In the genomic region with DNA sequence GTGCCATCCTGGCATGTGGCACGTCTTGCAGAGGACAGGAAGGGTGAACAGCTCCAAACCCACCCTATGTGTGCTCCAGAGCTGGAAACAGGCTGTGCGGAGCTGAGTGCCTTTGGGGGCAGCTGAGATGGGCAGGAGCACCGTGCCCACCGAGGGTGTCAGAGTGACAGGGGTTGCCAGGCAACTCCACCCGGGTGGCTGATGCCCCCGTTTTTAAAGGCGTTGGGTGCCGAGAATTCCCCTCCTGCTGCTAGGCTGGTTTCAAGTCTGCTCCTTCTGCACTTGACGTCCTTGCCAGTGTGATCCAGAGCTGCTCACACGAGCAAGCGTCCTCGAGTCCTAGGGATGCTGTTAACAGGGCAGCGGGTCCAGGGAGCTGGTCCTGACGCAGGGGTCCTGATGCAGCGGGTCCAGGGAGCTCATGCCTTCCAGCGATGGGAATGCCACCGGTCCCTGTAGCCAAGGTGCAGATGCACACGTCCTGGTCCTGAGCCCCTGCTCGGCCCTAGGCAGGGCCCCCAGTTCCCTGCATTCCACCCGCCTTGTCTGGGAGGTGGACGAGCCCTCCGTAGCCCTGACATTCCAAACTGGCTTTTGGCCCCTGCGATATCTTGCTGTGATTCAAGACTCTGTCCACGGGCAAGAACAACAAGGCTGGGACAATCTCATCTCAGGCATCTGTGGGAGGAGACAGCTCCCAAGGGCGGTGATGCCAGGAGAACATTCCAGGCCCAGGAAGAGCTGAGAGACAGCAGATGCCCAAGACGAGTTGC, we compare ENCODE assay signal across 20 cellular contexts. TPM values are rescaled to one million over a fixed set of nuclear protein-coding genes. Genes with fewer than 3 reads are reported as not detected.
DNase-seq lines count a peak whose midpoint lies in the region; ATAC-seq and TF ChIP-seq lines count a peak whose summit lies in the region.
"Had no signal": no experiment of that assay in that cellular context is flagged by ENCODE, and none has a peak within 500 bp of the region (broad histone marks: within the 10 kb centered on the region; RNA-seq: fewer than 3 reads in every experiment).

No MANE protein-coding gene starts in this region.

- peaks cover 0 to 12% of the 10 kb centered on the region in 2 donors for H3K27me3 Mint-ChIP-seq in natural killer cell treated with Interleukin-12 subunit alpha and Interleukin-12 subunit beta and Interleukin-15 and Interleukin-18, amount 100 ng/mL, for 72 hours
- H3K27me3 Mint-ChIP-seq in natural killer cell (ENCODE audit: low read depth in 2 of 2) = peaks cover 12 to 28% of the 10 kb centered on the region in 2 donors

- TF ChIP-seq CTCF in natural killer cell (IDR thresholded peaks at IDR 0.05) (no peak), osteoblast (IDR thresholded peaks at IDR 0.05; ENCODE audit: extremely low read depth, low read depth, low read length) (no peak), vagina (IDR thresholded peaks at IDR 0.05) (no peak)

- no peak overlapping the region for H3K27ac Mint-ChIP-seq in natural killer cell treated with Interleukin-12 subunit alpha and Interleukin-12 subunit beta and Interleukin-15 and Interleukin-18, amount 100 ng/mL, for 72 hours
- no peak overlapping the region for H3K27ac Mint-ChIP-seq in natural killer cell

- intact Hi-C loops in natural killer cell (cut with micrococcal nuclease) (no loop called here), vagina (cut with DNase I) (no loop called here)

- H3K9me3 ChIP-seq in osteoblast (ENCODE audit: low read depth, low read length) (no peaks in the 10 kb centered on the region), vagina (no peaks in the 10 kb centered on the region)

- ATAC-seq in natural killer cell treated with Interleukin-12 subunit alpha and Interleukin-12 subunit beta and Interleukin-15 and Interleukin-18, amount 100 ng/mL, for 72 hours = no peak
- no peak for ATAC-seq in natural killer cell
- ATAC-seq in GM21723 (IDR thresholded peaks at IDR 0.05; ENCODE audit: unreplicated experiment) = no peak

- TF ChIP-seq POLR2A in vagina (IDR thresholded peaks at IDR 0.05) = no peak

- H3K4me3 Mint-ChIP-seq in natural killer cell treated with Interleukin-12 subunit alpha and Interleukin-12 subunit beta and Interleukin-15 and Interleukin-18, amount 100 ng/mL, for 72 hours = no peak overlapping the region
- H3K4me3 Mint-ChIP-seq in natural killer cell = no peak overlapping the region

- no peak overlapping the region for H3K4me2 ChIP-seq in osteoblast (ENCODE audit: insufficient read depth, low read length)
- H3K4me2 ChIP-seq: KMS-11 had no signal

- H3K36me3 ChIP-seq in osteoblast (ENCODE audit: insufficient read depth, low read length) = no peaks in the 10 kb centered on the region
- no peaks in the 10 kb centered on the region for H3K36me3 ChIP-seq in vagina

- no peak overlapping the region for H2AFZ ChIP-seq in osteoblast (ENCODE audit: low read length)

- H3K27me3 ChIP-seq in osteoblast (ENCODE audit: insufficient read depth, low read length) (peaks cover 9% of the 10 kb centered on the region), vagina (peaks cover 8% of the 10 kb centered on the region)

- peak; percentile 2 for DNase-seq in natural killer cell treated with Interleukin-12 subunit alpha and Interleukin-12 subunit beta and Interleukin-15 and Interleukin-18, amount 100 ng/mL, for 72 hours (ENCODE audit: low spot score)
- no peak for DNase-seq in natural killer cell
- DNase-seq in iPS-NIHi11 (ENCODE audit: low spot score) = peak; percentile 22
- DNase-seq in osteoblast (ENCODE audit: insufficient read length, low spot score, missing footprints) = peak; percentile 82
- DNase-seq in DMS153 (lab: John Stamatoyannopoulos, UW) = no peak
- no peak for DNase-seq in vagina (ENCODE audit: extremely low spot score in 2 of 2)
- DNase-seq: ACHN, AML-193, DMS79 treated with DMSO at 0.1 percent for 48 hours, MV-4-11, NCI-H1694 treated with DMSO at 0.1 percent for 48 hours, NCI-H2107, NCI-H510A, NCI-H774, SHP77 treated with DMSO at 0.1 percent for 48 hours had no signal

- peaks cover 0 to 5% of the 10 kb centered on the region in 2 donors for H3K4me1 Mint-ChIP-seq in natural killer cell treated with Interleukin-12 subunit alpha and Interleukin-12 subunit beta and Interleukin-15 and Interleukin-18, amount 100 ng/mL, for 72 hours (ENCODE audit: low read depth in 2 of 2)
- peaks cover 0 to 13% of the 10 kb centered on the region in 2 donors for H3K4me1 Mint-ChIP-seq in natural killer cell

- H3K4me3 ChIP-seq in osteoblast (ENCODE audit: insufficient read depth, low read length) (no peak overlapping the region), vagina (no peak overlapping the region)

- no peak overlapping the region for H3K27ac ChIP-seq in osteoblast (ENCODE audit: low read depth, low read length)
- H3K27ac ChIP-seq in vagina = no peak overlapping the region
- H3K27ac ChIP-seq: C4-2B, KMS-11 had no signal

- no peaks in the 10 kb centered on the region for H3K36me3 Mint-ChIP-seq in natural killer cell treated with Interleukin-12 subunit alpha and Interleukin-12 subunit beta and Interleukin-15 and Interleukin-18, amount 100 ng/mL, for 72 hours
- H3K36me3 Mint-ChIP-seq in natural killer cell = no peaks in the 10 kb centered on the region

- H3K4me1 ChIP-seq in osteoblast (ENCODE audit: insufficient read depth, low read length) (no peaks in the 10 kb centered on the region), vagina (peaks cover 11% of the 10 kb centered on the region)

- no peaks in the 10 kb centered on the region for H4K20me1 ChIP-seq in osteoblast (ENCODE audit: insufficient read depth, low read length)

- H3K9me3 Mint-ChIP-seq in natural killer cell treated with Interleukin-12 subunit alpha and Interleukin-12 subunit beta and Interleukin-15 and Interleukin-18, amount 100 ng/mL, for 72 hours = no peaks in the 10 kb centered on the region
- H3K9me3 Mint-ChIP-seq in natural killer cell = no peaks in the 10 kb centered on the region

- no peaks in the 10 kb centered on the region for H3K79me2 ChIP-seq in osteoblast (ENCODE audit: insufficient read depth, low read length)

RNA-seq across cellular contexts. Expression of gene KCNQ1, which starts 4.9 kb away (rescaled TPM):
- 1 to 10 TPM in 1 of 2 donors, under 1 TPM in 1; 0.19 to 1.4 TPM for total RNA-seq in natural killer cell treated with Interleukin-12 subunit alpha and Interleukin-12 subunit beta and Interleukin-15 and Interleukin-18, amount 100 ng/mL, for 72 hours
- 1 to 10 TPM; 1.9 to 7.8 (median 3.3) TPM for total RNA-seq in natural killer cell
- not detected in 2 replicates for total RNA-seq in osteoblast
- 2.7 TPM for total RNA-seq in vagina

RNA-seq across cellular contexts. Expression of gene TRPM5, which starts 5.4 kb away (rescaled TPM):
- total RNA-seq in natural killer cell treated with Interleukin-12 subunit alpha and Interleukin-12 subunit beta and Interleukin-15 and Interleukin-18, amount 100 ng/mL, for 72 hours = not detected
- total RNA-seq in natural killer cell (not detected), osteoblast (under 0.01 TPM in 1 of 2 replicates, not detected in the other), vagina (not detected)
- total RNA-seq: H4, OCI-LY7 had no signal

RNA-seq across cellular contexts. Expression of gene TSSC4, which starts 49.2 kb away (rescaled TPM):
- total RNA-seq in natural killer cell treated with Interleukin-12 subunit alpha and Interleukin-12 subunit beta and Interleukin-15 and Interleukin-18, amount 100 ng/mL, for 72 hours = 10 to 100 TPM; 66.0 to 98.2 TPM
- total RNA-seq in natural killer cell = 10 to 100 TPM; 52.8 to 67.9 (median 59.3) TPM
- 42.4 and 46.7 TPM in 2 replicates for total RNA-seq in osteoblast
- total RNA-seq in vagina = 37.6 TPM

Comparison
In these comparisons a context has a peak if more than half of its experiments do, and no peak if none do; other contexts are left out.
1. DNase-seq: peak in natural killer cell treated with Interleukin-12 subunit alpha and Interleukin-12 subunit beta and Interleukin-15 and Interleukin-18, amount 100 ng/mL, for 72 hours (single experiment), iPS-NIHi11 (single experiment) and osteoblast (single experiment); none in natural killer cell (single experiment), DMS153 (single experiment) and vagina (0 of 2).